In the genomic region with DNA sequence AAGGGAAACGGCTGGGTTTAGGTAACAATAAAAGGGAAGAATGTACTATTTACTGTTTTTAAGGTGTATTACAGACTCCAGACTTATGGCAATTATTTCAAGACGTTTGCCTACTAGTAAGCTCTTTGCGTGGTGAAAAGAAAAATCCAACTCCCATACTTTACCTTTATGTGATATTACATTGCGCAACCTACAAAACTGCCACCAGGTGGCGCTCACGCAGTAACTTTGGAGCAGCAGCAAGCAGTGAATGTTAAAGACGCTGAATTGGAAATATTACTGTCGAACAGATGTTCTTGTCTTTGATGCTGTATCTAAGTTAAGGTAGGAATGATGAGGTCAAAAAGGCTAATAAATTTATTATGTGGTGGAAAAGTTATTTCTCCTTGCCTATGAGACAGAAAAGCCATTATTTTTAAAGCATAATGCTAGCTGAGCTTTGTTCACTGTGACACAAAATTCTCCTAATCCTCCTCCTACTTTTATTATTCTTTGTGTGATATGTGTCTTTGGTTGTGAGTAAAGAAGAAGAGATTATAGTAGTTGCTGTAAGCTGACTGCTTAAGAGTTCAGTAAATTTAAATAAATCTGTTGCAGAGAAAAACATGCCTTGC, we compare ENCODE assay signal across 8 cellular contexts.
A peak's percentile ranks its signal among the peaks of the same experiment; 100 is the strongest.
DNase-seq lines count a peak whose midpoint lies in the region; ATAC-seq and TF ChIP-seq lines count a peak whose summit lies in the region.

No MANE protein-coding gene starts in this region.

- H3F3A ChIP-seq in SK-N-SH (replicated peaks; ENCODE audit: insufficient read depth) = no peaks in the 10 kb centered on the region

- peak; percentile 99 for TF ChIP-seq RAD21 in SK-N-SH (IDR thresholded peaks at IDR 0.05; ENCODE audit: low read length)

- TF ChIP-seq CTCF in GM12872 (IDR thresholded peaks at IDR 0.05; ENCODE audit: insufficient read depth, low read depth, low read length) (peak; percentile 80), LNCAP (IDR thresholded peaks at IDR 0.05) (peak; percentile 78), SK-N-SH (IDR thresholded peaks at IDR 0.05) (peak; percentile 91), retinal pigment epithelial cell (conservative IDR thresholded peaks at IDR 0.05; ENCODE audit: low read depth, low read length) (peak; percentile 83)

- ATAC-seq in left ventricle myocardium superior = peak; percentile 62

- WGBS in SK-N-SH (ENCODE audit: low lambda C conversion rate) = 8% methylated on average over 8 of the region's 8 CpGs

- H3K27me3 ChIP-seq in SK-N-SH (ENCODE audit: insufficient read depth) = no peaks in the 10 kb centered on the region

- peaks cover 0 to 3% of the 10 kb centered on the region in 2 experiments; a peak in 1 of 4 replicates for H3K4me1 ChIP-seq in SK-N-SH (ENCODE audit: control insufficient read depth in 1 of 2, insufficient read depth in 2 of 2, low read depth in 1 of 2, low read length in 1 of 2)

- H3K9ac ChIP-seq in SK-N-SH = no peak overlapping the region

- H3K9me2 ChIP-seq in SK-N-SH = no peaks in the 10 kb centered on the region

- H4K20me1 ChIP-seq in SK-N-SH (ENCODE audit: insufficient read depth) = no peaks in the 10 kb centered on the region

- H3K36me3 ChIP-seq in SK-N-SH (replicated peaks in 1 of 2; ENCODE audit: control insufficient read depth in 1 of 2, insufficient read depth in 2 of 2, low read length in 1 of 2) = no peaks in the 10 kb centered on the region

- H3K79me2 ChIP-seq in SK-N-SH (ENCODE audit: insufficient read depth) = no peaks in the 10 kb centered on the region

- no peak overlapping the region for H2AFZ ChIP-seq in SK-N-SH (ENCODE audit: low read depth)

- H3K4me2 ChIP-seq in SK-N-SH = no peak overlapping the region

- CTCF ChIA-PET in SK-N-SH (lab: Yijun Ruan, JAX) = interaction anchor here (0.5 to 6.3 kb wide), 47 partner anchors 10 to 1782 kb away, joined by 3 to 96 read pairs (median 3); no protein-coding TSS in a partner anchor

- no peaks in the 10 kb centered on the region for H3K9me3 ChIP-seq in SK-N-SH

- H3K4me3 ChIP-seq in SK-N-SH (ENCODE audit: low read depth in 2 of 2, low read length in 1 of 2) (no peak overlapping the region; a peak in 1 of 4 replicates), retinal pigment epithelial cell (ENCODE audit: low read length) (no peak overlapping the region)

- H3K27ac ChIP-seq in SK-N-SH (ENCODE audit: low read depth in 2 of 2, low read length in 1 of 2) = no peak overlapping the region

- no peak for TF ChIP-seq EP300 in SK-N-SH (IDR thresholded peaks at IDR 0.05; ENCODE audit: borderline replicate concordance in 1 of 2, low read depth in 1 of 2, low read length in 1 of 2)

- POLR2A ChIA-PET in SK-N-SH (lab: Yijun Ruan, JAX) = interaction anchor here (0.9 kb wide), 1 partner anchor 386 kb away, joined by 3 read pairs; no protein-coding TSS in a partner anchor

- intact Hi-C loops in left ventricle myocardium superior (cut with micrococcal nuclease) = loop anchor here (2.0 kb wide), 1 partner anchor 385 kb away; no protein-coding TSS in a partner anchor

- DNase-seq in GOT3 (lab: John Stamatoyannopoulos, UW) (peak; percentile 0), SK-N-SH (peak; percentile 41), left ventricle myocardium superior (peak; percentile 83), retinal pigment epithelial cell (ENCODE audit: low read depth) (peak; percentile 28), KG1 (lab: John Stamatoyannopoulos, UW) (no peak)
- peak; percentile 12 for DNase-seq in activated naive CD8-positive, alpha-beta T cell treated with anti-CD3 and anti-CD28 coated beads, Interleukin-2, amount 50 U/mL, for 16 hours (ENCODE audit: low read depth, low spot score)

TF ChIP-seq in SK-N-SH, 30 proteins besides CTCF, POLR2A, EP300 and RAD21:
- TF ChIP-seq SMC3 (IDR thresholded peaks at IDR 0.05; ENCODE audit: low read depth, low read length) = peak; percentile 96
- no peak for TF ChIP-seq GABPA (IDR thresholded peaks at IDR 0.05; ENCODE audit: low read depth)
- 0 out of 2 replicates have a peak, but pooled peaks have one; percentile 6 for TF ChIP-seq NRF1 (IDR thresholded peaks at IDR 0.05; ENCODE audit: low read depth, low read length)
